23 cellular contexts compared by ENCODE assay signal in genomic region chr11:66064571-66064970, GRCh38. TPM values are rescaled to one million over a fixed set of nuclear protein-coding genes. Genes with fewer than 3 reads are reported as not detected.
DNase-seq lines count a peak whose midpoint lies in the region; ATAC-seq lines count a peak whose summit lies in the region.
"Had no signal": no experiment of that assay in that cellular context is flagged by ENCODE, and none has a peak within 500 bp of the region (broad histone marks: within the 10 kb centered on the region; RNA-seq: fewer than 3 reads in every experiment).

No MANE protein-coding gene starts in this region.

- no peak overlapping the region for H4K12ac ChIP-seq in trophoblast cell (ENCODE audit: low read depth, low read length)

- H3K4me3 Mint-ChIP-seq in activated T-cell treated with anti-CD3 and anti-CD28 coated beads, Interleukin-2, amount 50 U/mL, for 24 hours = no peak overlapping the region
- no peak overlapping the region for H3K4me3 Mint-ChIP-seq in CD8-positive, alpha-beta memory T cell
- H3K4me3 Mint-ChIP-seq in activated T-helper 1 cell treated with anti-CD3 and anti-CD28 coated beads, Interleukin-12 subunit alpha, Interleukin-12 subunit beta, Interleukin-2, Interleukin-4 antibody, amounts not matched to agents 30 ng/mL and 10 ng/mL and 1 ng/mL, durations not matched to agents 14 hours and 24 hours and 36 hours = no peak overlapping the region
- no peak overlapping the region for H3K4me3 Mint-ChIP-seq in naive thymus-derived CD4-positive, alpha-beta T cell

- H3K27me3 ChIP-seq in CD8-positive, alpha-beta memory T cell (ENCODE audit: insufficient read depth, low read length, poor library complexity, severe bottlenecking) = no peaks in the 10 kb centered on the region
- no peaks in the 10 kb centered on the region for H3K27me3 ChIP-seq in naive thymus-derived CD4-positive, alpha-beta T cell (ENCODE audit: control insufficient read depth in 2 of 2, insufficient read depth in 2 of 2, low read length in 2 of 2)
- no peaks in the 10 kb centered on the region for H3K27me3 ChIP-seq in trophoblast cell (ENCODE audit: insufficient read depth, low read length)
- H3K27me3 ChIP-seq: SJSA1 had no signal

- peak overlapping the region; percentile 69 for H3K27ac Mint-ChIP-seq in activated T-cell treated with anti-CD3 and anti-CD28 coated beads, Interleukin-2, amount 50 U/mL, for 24 hours
- peak overlapping the region in 5 of 8 donors; percentile 10 to 73 (median 21) for H3K27ac Mint-ChIP-seq in CD8-positive, alpha-beta memory T cell
- peak overlapping the region; percentile 17 for H3K27ac Mint-ChIP-seq in activated T-helper 1 cell treated with anti-CD3 and anti-CD28 coated beads, Interleukin-12 subunit alpha, Interleukin-12 subunit beta, Interleukin-2, Interleukin-4 antibody, amounts not matched to agents 30 ng/mL and 10 ng/mL and 1 ng/mL, durations not matched to agents 14 hours and 24 hours and 36 hours
- H3K27ac Mint-ChIP-seq in naive thymus-derived CD4-positive, alpha-beta T cell = peak overlapping the region in 6 of 9 donors; percentile 22 to 84 (median 66)

- H2AK5ac ChIP-seq in trophoblast cell (ENCODE audit: low read length) = no peak overlapping the region

- H3K18ac ChIP-seq in trophoblast cell (ENCODE audit: low read length) = no peak overlapping the region

- H2BK12ac ChIP-seq in trophoblast cell (ENCODE audit: low read length) = no peak overlapping the region

- CTCF ChIA-PET in CD8-positive, alpha-beta memory T cell (lab: Charles Lee) = no interaction called here
- CTCF ChIA-PET in naive thymus-derived CD4-positive, alpha-beta T cell (lab: Charles Lee) = interaction anchor here (0.7 to 8.7 kb wide), 5 partner anchors 12 to 114 kb away, joined by 3 to 67 read pairs (median 4); partner anchors contain the start of gene SF3B2

- no peak overlapping the region for H4K91ac ChIP-seq in trophoblast cell (ENCODE audit: low read depth, low read length)

- H3K79me2 ChIP-seq in trophoblast cell (ENCODE audit: control insufficient read depth, insufficient read depth, low read length, poor library complexity) = peaks cover under 1% of the 10 kb centered on the region

- no peaks in the 10 kb centered on the region for H3K27me3 Mint-ChIP-seq in activated T-cell treated with anti-CD3 and anti-CD28 coated beads, Interleukin-2, amount 50 U/mL, for 24 hours
- H3K27me3 Mint-ChIP-seq in CD8-positive, alpha-beta memory T cell = no peaks in the 10 kb centered on the region
- no peaks in the 10 kb centered on the region for H3K27me3 Mint-ChIP-seq in activated T-helper 1 cell treated with anti-CD3 and anti-CD28 coated beads, Interleukin-12 subunit alpha, Interleukin-12 subunit beta, Interleukin-2, Interleukin-4 antibody, amounts not matched to agents 30 ng/mL and 10 ng/mL and 1 ng/mL, durations not matched to agents 14 hours and 24 hours and 36 hours (ENCODE audit: insufficient read depth)
- no peaks in the 10 kb centered on the region for H3K27me3 Mint-ChIP-seq in naive thymus-derived CD4-positive, alpha-beta T cell
- H3K27me3 Mint-ChIP-seq: CD4-positive, CD25-positive, alpha-beta regulatory T cell had no signal

- no peak overlapping the region for H2BK5ac ChIP-seq in trophoblast cell (ENCODE audit: low read depth, low read length, poor library complexity)

- H3K9me3 ChIP-seq in CD8-positive, alpha-beta memory T cell (ENCODE audit: low read length) = no peaks in the 10 kb centered on the region
- no peaks in the 10 kb centered on the region for H3K9me3 ChIP-seq in naive thymus-derived CD4-positive, alpha-beta T cell (ENCODE audit: control insufficient read depth in 2 of 3, low read length in 3 of 3)
- peaks cover 3% of the 10 kb centered on the region for H3K9me3 ChIP-seq in trophoblast cell (ENCODE audit: insufficient read depth, low read depth, low read length)
- H3K9me3 ChIP-seq: HAP-1, SJSA1 had no signal

- no peak overlapping the region for H3K9ac ChIP-seq in trophoblast cell (ENCODE audit: low read length)

- H3K4me2 ChIP-seq in trophoblast cell (ENCODE audit: low read length) = no peak overlapping the region

- peaks cover 13% of the 10 kb centered on the region for H3K4me1 ChIP-seq in CD8-positive, alpha-beta memory T cell (ENCODE audit: insufficient read depth, low read length)
- H3K4me1 ChIP-seq in naive thymus-derived CD4-positive, alpha-beta T cell (ENCODE audit: control insufficient read depth in 2 of 2, insufficient read depth in 2 of 2, low read length in 2 of 2) = peaks cover 4 to 6% of the 10 kb centered on the region in 2 donors
- H3K4me1 ChIP-seq in trophoblast cell (ENCODE audit: control insufficient read depth in 1 of 2, insufficient read depth in 2 of 2, low read length in 2 of 2) = peaks cover 3% of the 10 kb centered on the region in 2 experiments
- H3K4me1 ChIP-seq: HAP-1 had no signal

- peaks cover 3% of the 10 kb centered on the region for H3K79me1 ChIP-seq in trophoblast cell (ENCODE audit: low read length)

- peaks cover 81% of the 10 kb centered on the region for H3K4me1 Mint-ChIP-seq in activated T-cell treated with anti-CD3 and anti-CD28 coated beads, Interleukin-2, amount 50 U/mL, for 24 hours (ENCODE audit: low read depth)
- peaks cover 34 to 62% (median 57%) of the 10 kb centered on the region in 3 donors for H3K4me1 Mint-ChIP-seq in CD8-positive, alpha-beta memory T cell
- peaks cover 69% of the 10 kb centered on the region for H3K4me1 Mint-ChIP-seq in activated T-helper 1 cell treated with anti-CD3 and anti-CD28 coated beads, Interleukin-12 subunit alpha, Interleukin-12 subunit beta, Interleukin-2, Interleukin-4 antibody, amounts not matched to agents 30 ng/mL and 10 ng/mL and 1 ng/mL, durations not matched to agents 14 hours and 24 hours and 36 hours (ENCODE audit: low read depth)
- H3K4me1 Mint-ChIP-seq in naive thymus-derived CD4-positive, alpha-beta T cell = peaks cover 36 to 60% (median 55%) of the 10 kb centered on the region in 7 donors

- H3K27ac ChIP-seq in CD8-positive, alpha-beta memory T cell (ENCODE audit: low read depth, low read length) = no peak overlapping the region
- no peak overlapping the region for H3K27ac ChIP-seq in naive thymus-derived CD4-positive, alpha-beta T cell (ENCODE audit: low read depth, low read length)
- no peak overlapping the region for H3K27ac ChIP-seq in caudate nucleus (ENCODE audit: low read depth, low read length)
- no peak overlapping the region for H3K27ac ChIP-seq in trophoblast cell (ENCODE audit: low read depth, low read length)
- H3K27ac ChIP-seq: SJSA1 had no signal

- H2AFZ ChIP-seq in trophoblast cell (ENCODE audit: insufficient read depth, low read length, poor library complexity) = no peak overlapping the region

- POLR2A ChIA-PET in CD8-positive, alpha-beta memory T cell (lab: Charles Lee) = no interaction called here
- POLR2A ChIA-PET in naive thymus-derived CD4-positive, alpha-beta T cell (lab: Charles Lee) = interaction anchor here (1.1 kb wide), 1 partner anchor 49 kb away, joined by 3 read pairs; no protein-coding TSS in a partner anchor

- H2BK120ac ChIP-seq in trophoblast cell (ENCODE audit: insufficient read depth, low read length, poor library complexity) = no peak overlapping the region

- H3K36me3 ChIP-seq in CD8-positive, alpha-beta memory T cell (ENCODE audit: insufficient read depth, low read length) = peaks cover 78% of the 10 kb centered on the region
- peaks cover 34 to 80% (median 61%) of the 10 kb centered on the region in 3 experiments for H3K36me3 ChIP-seq in naive thymus-derived CD4-positive, alpha-beta T cell (ENCODE audit: control insufficient read depth in 2 of 3, insufficient read depth in 3 of 3, low read length in 3 of 3)
- H3K36me3 ChIP-seq in trophoblast cell (ENCODE audit: control insufficient read depth in 1 of 2, insufficient read depth in 2 of 2, low read length in 2 of 2) = peaks cover 54 to 75% of the 10 kb centered on the region in 2 experiments

- no peak overlapping the region for H3K14ac ChIP-seq in trophoblast cell (ENCODE audit: low read length)

- H3K36me3 Mint-ChIP-seq in activated T-cell treated with anti-CD3 and anti-CD28 coated beads, Interleukin-2, amount 50 U/mL, for 24 hours (ENCODE audit: low read depth) = peaks cover 97% of the 10 kb centered on the region
- peaks cover 42 to 94% (median 49%) of the 10 kb centered on the region in 3 donors for H3K36me3 Mint-ChIP-seq in CD8-positive, alpha-beta memory T cell
- peaks cover 61% of the 10 kb centered on the region for H3K36me3 Mint-ChIP-seq in activated T-helper 1 cell treated with anti-CD3 and anti-CD28 coated beads, Interleukin-12 subunit alpha, Interleukin-12 subunit beta, Interleukin-2, Interleukin-4 antibody, amounts not matched to agents 30 ng/mL and 10 ng/mL and 1 ng/mL, durations not matched to agents 14 hours and 24 hours and 36 hours (ENCODE audit: low read depth)
- H3K36me3 Mint-ChIP-seq in naive thymus-derived CD4-positive, alpha-beta T cell = peaks cover 27 to 68% (median 58%) of the 10 kb centered on the region in 5 donors

- no peak for DNase-seq in activated T-cell treated with anti-CD3 and anti-CD28 coated beads, Interleukin-2, amount 50 U/mL, for 24 hours
- DNase-seq in activated T-cell treated with anti-CD3 and anti-CD28 coated beads, Interleukin-2, amount 50 U/mL, for 1 hour = no peak
- no peak for DNase-seq in CD8-positive, alpha-beta memory T cell
- DNase-seq in activated T-helper 1 cell treated with anti-CD3 and anti-CD28 coated beads, Interleukin-12 subunit alpha, Interleukin-12 subunit beta, Interleukin-2, Interleukin-4 antibody, amounts not matched to agents 30 ng/mL and 10 ng/mL and 1 ng/mL, durations not matched to agents 14 hours and 24 hours and 36 hours (ENCODE audit: low spot score) = no peak
- DNase-seq in naive thymus-derived CD4-positive, alpha-beta T cell = no peak
- no peak for DNase-seq in caudate nucleus (lab: John Stamatoyannopoulos, UW)
- DNase-seq in trophoblast cell = no peak
- DNase-seq: CD4-positive, CD25-positive, alpha-beta regulatory T cell; COR-L47; GOT3; KG1; MM.1S; NCI-H2029; NCI-H446 treated with DMSO at 0.1 percent for 48 hours; NCI-H526; Right ventricle myocardium superior; RPMI8226 had no signal

- H4K8ac ChIP-seq in trophoblast cell (ENCODE audit: low read depth, low read length) = no peak overlapping the region

- H3K4ac ChIP-seq in trophoblast cell (ENCODE audit: low read depth, low read length) = no peak overlapping the region

- no peak overlapping the region for H3K4me3 ChIP-seq in CD8-positive, alpha-beta memory T cell (ENCODE audit: low read length)
- H3K4me3 ChIP-seq in naive thymus-derived CD4-positive, alpha-beta T cell (ENCODE audit: low read length) = no peak overlapping the region
- H3K4me3 ChIP-seq in trophoblast cell (ENCODE audit: low read depth, low read length) = no peak overlapping the region
- H3K4me3 ChIP-seq: GM12878, HAP-1, SJSA1 had no signal

- no peak overlapping the region for H3K23ac ChIP-seq in trophoblast cell (ENCODE audit: low read length)

- no CpG with 5 or more reads among the region's 1 CpG for whole genome bisulfite sequencing in trophoblast cell (ENCODE audit: extremely low coverage, insufficient coverage, insufficient read length)

- no peaks in the 10 kb centered on the region for H3K9me3 Mint-ChIP-seq in activated T-cell treated with anti-CD3 and anti-CD28 coated beads, Interleukin-2, amount 50 U/mL, for 24 hours
- H3K9me3 Mint-ChIP-seq in CD8-positive, alpha-beta memory T cell = no peaks in the 10 kb centered on the region
- H3K9me3 Mint-ChIP-seq in activated T-helper 1 cell treated with anti-CD3 and anti-CD28 coated beads, Interleukin-12 subunit alpha, Interleukin-12 subunit beta, Interleukin-2, Interleukin-4 antibody, amounts not matched to agents 30 ng/mL and 10 ng/mL and 1 ng/mL, durations not matched to agents 14 hours and 24 hours and 36 hours = no peaks in the 10 kb centered on the region
- H3K9me3 Mint-ChIP-seq in naive thymus-derived CD4-positive, alpha-beta T cell = peaks cover 0 to 8% (median 0%) of the 10 kb centered on the region in 11 donors

- ATAC-seq in naive thymus-derived CD4-positive, alpha-beta T cell = no peak
- no peak for ATAC-seq in GM19397 (IDR thresholded peaks at IDR 0.05; ENCODE audit: unreplicated experiment)
- ATAC-seq: GM12878 had no signal

- intact Hi-C loops in activated T-helper 1 cell treated with anti-CD3 and anti-CD28 coated beads, Interleukin-12 subunit alpha, Interleukin-12 subunit beta, Interleukin-2, Interleukin-4 antibody, amounts not matched to agents 30 ng/mL and 10 ng/mL and 1 ng/mL, durations not matched to agents 14 hours and 24 hours and 36 hours (cut with micrococcal nuclease) = no loop called here
- intact Hi-C loops in naive thymus-derived CD4-positive, alpha-beta T cell (cut with micrococcal nuclease) = no loop called here

RNA-seq across cellular contexts. Expression of gene PACS1, which starts 5.5 kb away (rescaled TPM):
- 10 to 100 TPM; 73.3 to 77.4 TPM for total RNA-seq in CD8-positive, alpha-beta memory T cell
- 86.1 TPM for polyA plus RNA-seq in CD8-positive, alpha-beta memory T cell
- total RNA-seq in activated T-helper 1 cell treated with anti-CD3 and anti-CD28 coated beads, Interleukin-12 subunit alpha, Interleukin-12 subunit beta, Interleukin-2, Interleukin-4 antibody, amounts not matched to agents 30 ng/mL and 10 ng/mL and 1 ng/mL, durations not matched to agents 14 hours and 24 hours and 36 hours = 80.4 and 89.5 TPM in 2 replicates
- total RNA-seq in naive thymus-derived CD4-positive, alpha-beta T cell = 100 to 1,000 TPM; 100 to 314 (median 252) TPM
- 100 to 1,000 TPM in 1 of 2 donors, 10 to 100 TPM in 1; 48.0 to 116 TPM for polyA plus RNA-seq in naive thymus-derived CD4-positive, alpha-beta T cell
- polyA plus RNA-seq in trophoblast cell (2013) = 63.7 and 65.0 TPM in 2 replicates

RNA-seq across cellular contexts. Expression of gene SF3B2, which starts 12.4 kb away (rescaled TPM):
- 100 to 1,000 TPM; 261 to 274 TPM for total RNA-seq in CD8-positive, alpha-beta memory T cell
- polyA plus RNA-seq in CD8-positive, alpha-beta memory T cell = 134 TPM
- total RNA-seq in activated T-helper 1 cell treated with anti-CD3 and anti-CD28 coated beads, Interleukin-12 subunit alpha, Interleukin-12 subunit beta, Interleukin-2, Interleukin-4 antibody, amounts not matched to agents 30 ng/mL and 10 ng/mL and 1 ng/mL, durations not matched to agents 14 hours and 24 hours and 36 hours = 267 TPM in 2 replicates
- total RNA-seq in naive thymus-derived CD4-positive, alpha-beta T cell = 100 to 1,000 TPM; 163 to 248 (median 206) TPM
- 100 to 1,000 TPM in 1 of 2 donors, 10 to 100 TPM in 1; 81.8 to 140 TPM for polyA plus RNA-seq in naive thymus-derived CD4-positive, alpha-beta T cell
- 157 and 158 TPM in 2 replicates for polyA plus RNA-seq in trophoblast cell (2013)

RNA-seq across cellular contexts. Expression of gene GAL3ST3, which starts 15.6 kb away (rescaled TPM):
- total RNA-seq in CD8-positive, alpha-beta memory T cell = not detected
- polyA plus RNA-seq in CD8-positive, alpha-beta memory T cell = not detected
- 0.34 TPM in 1 of 2 replicates, not detected in the other for total RNA-seq in activated T-helper 1 cell treated with anti-CD3 and anti-CD28 coated beads, Interleukin-12 subunit alpha, Interleukin-12 subunit beta, Interleukin-2, Interleukin-4 antibody, amounts not matched to agents 30 ng/mL and 10 ng/mL and 1 ng/mL, durations not matched to agents 14 hours and 24 hours and 36 hours
- total RNA-seq in naive thymus-derived CD4-positive, alpha-beta T cell = not detected
- not detected for polyA plus RNA-seq in naive thymus-derived CD4-positive, alpha-beta T cell
- polyA plus RNA-seq in trophoblast cell (2013) = 0.12 TPM in 2 replicates
- total RNA-seq: A172; CD4-positive, CD25-positive, alpha-beta regulatory T cell; GM12878; SJSA1 had no signal
- polyA plus RNA-seq: BJ; CD4-positive, CD25-positive, alpha-beta regulatory T cell had no signal

RNA-seq across cellular contexts. Expression of gene CATSPER1, which starts 38.3 kb away (rescaled TPM):
- total RNA-seq in CD8-positive, alpha-beta memory T cell = not detected
- not detected for polyA plus RNA-seq in CD8-positive, alpha-beta memory T cell
- 0.18 and 0.76 TPM in 2 replicates for total RNA-seq in activated T-helper 1 cell treated with anti-CD3 and anti-CD28 coated beads, Interleukin-12 subunit alpha, Interleukin-12 subunit beta, Interleukin-2, Interleukin-4 antibody, amounts not matched to agents 30 ng/mL and 10 ng/mL and 1 ng/mL, durations not matched to agents 14 hours and 24 hours and 36 hours
- total RNA-seq in naive thymus-derived CD4-positive, alpha-beta T cell = 1 to 10 TPM in 2 of 5 experiments, not detected in 3; 1.4 to 4.2 TPM
- polyA plus RNA-seq in naive thymus-derived CD4-positive, alpha-beta T cell = not detected
- 0.04 TPM in 1 of 2 replicates, not detected in the other for polyA plus RNA-seq in trophoblast cell (2013)
- total RNA-seq: CD4-positive, CD25-positive, alpha-beta regulatory T cell; GM12878; Right ventricle myocardium superior had no signal
- polyA plus RNA-seq: CD4-positive, CD25-positive, alpha-beta regulatory T cell had no signal

RNA-seq across cellular contexts. Expression of gene CST6, which starts 52.8 kb away (rescaled TPM):
- not detected for total RNA-seq in CD8-positive, alpha-beta memory T cell
- not detected for polyA plus RNA-seq in CD8-positive, alpha-beta memory T cell
- 1.7 and 2.0 TPM in 2 replicates for total RNA-seq in activated T-helper 1 cell treated with anti-CD3 and anti-CD28 coated beads, Interleukin-12 subunit alpha, Interleukin-12 subunit beta, Interleukin-2, Interleukin-4 antibody, amounts not matched to agents 30 ng/mL and 10 ng/mL and 1 ng/mL, durations not matched to agents 14 hours and 24 hours and 36 hours
- total RNA-seq in naive thymus-derived CD4-positive, alpha-beta T cell = under 1 TPM in 1 of 5 experiments, not detected in 4; 0.42 TPM
- not detected for polyA plus RNA-seq in naive thymus-derived CD4-positive, alpha-beta T cell
- polyA plus RNA-seq in trophoblast cell (2013) = 15.1 and 18.1 TPM in 2 replicates
- total RNA-seq: A172; CD4-positive, CD25-positive, alpha-beta regulatory T cell; GM12878; Right ventricle myocardium superior; SJSA1 had no signal
- polyA plus RNA-seq: CD4-positive, CD25-positive, alpha-beta regulatory T cell; GM12878 had no signal

Comparison
In these comparisons a context has a peak if more than half of its experiments do, and no peak if none do; other contexts are left out.
1. H3K27ac Mint-ChIP-seq: peak in every context shown above with its lines; median percentile 69 in activated T-cell treated with anti-CD3 and anti-CD28 coated beads, Interleukin-2, amount 50 U/mL, for 24 hours; 66 in naive thymus-derived CD4-positive, alpha-beta T cell; 21 in CD8-positive, alpha-beta memory T cell; 17 in activated T-helper 1 cell treated with anti-CD3 and anti-CD28 coated beads, Interleukin-12 subunit alpha, Interleukin-12 subunit beta, Interleukin-2, Interleukin-4 antibody, amounts not matched to agents 30 ng/mL and 10 ng/mL and 1 ng/mL, durations not matched to agents 14 hours and 24 hours and 36 hours.